21 cellular contexts compared by ENCODE assay signal in the genomic region with DNA sequence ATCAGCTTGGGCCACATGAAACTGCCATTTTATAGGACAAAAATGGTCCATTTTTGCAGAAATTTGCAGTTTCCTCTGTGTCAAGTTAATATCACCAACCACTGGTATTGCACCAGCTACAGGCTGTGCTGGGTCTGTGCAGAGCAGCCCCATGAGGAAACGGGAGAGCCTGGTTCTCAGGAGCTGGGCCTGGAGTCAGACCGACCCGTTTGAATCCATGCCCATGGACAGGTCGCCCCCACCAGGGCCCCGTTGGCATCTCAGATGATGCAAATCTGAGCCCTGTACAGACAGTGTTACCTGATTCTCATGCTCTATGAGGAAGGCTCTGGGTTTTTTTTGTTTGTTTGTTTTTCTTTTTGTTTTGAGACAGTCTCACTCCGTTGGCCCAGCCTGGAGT. TPM values are rescaled to one million over a fixed set of nuclear protein-coding genes. Genes with fewer than 3 reads are reported as not detected.
DNase-seq lines count a peak whose midpoint lies in the region; ATAC-seq and TF ChIP-seq lines count a peak whose summit lies in the region.
"Had no signal": no experiment of that assay in that cellular context is flagged by ENCODE, and none has a peak within 500 bp of the region (broad histone marks: within the 10 kb centered on the region; RNA-seq: fewer than 3 reads in every experiment).

No MANE protein-coding gene starts in this region.

- H3K4me1 ChIP-seq in PC-3 (ENCODE audit: insufficient read depth, low read length) (no peaks in the 10 kb centered on the region), endodermal cell (ENCODE audit: control insufficient read depth, insufficient read depth, low read length) (no peaks in the 10 kb centered on the region), mesendoderm (ENCODE audit: control insufficient read depth, low read depth, low read length) (peaks cover 4% of the 10 kb centered on the region), smooth muscle cell (ENCODE audit: low read depth) (no peaks in the 10 kb centered on the region)
- H3K4me1 ChIP-seq: body of pancreas, esophagus muscularis mucosa had no signal

- intact Hi-C loops in PC-3 (cut with micrococcal nuclease): no loop called here

- whole genome bisulfite sequencing in endodermal cell (ENCODE audit: insufficient coverage in 1 of 2, insufficient read length in 1 of 2), 2 experiments: 73 to 84% methylated on average over 2 to 6 of the region's 6 CpGs
- WGBS in mesendoderm (ENCODE audit: extremely low coverage, insufficient coverage, low lambda C conversion rate): no CpG with 5 or more reads among the region's 6 CpGs
- 75% methylated on average over 6 of the region's 6 CpGs for WGBS in smooth muscle cell (ENCODE audit: low lambda C conversion rate)

- H4K20me1 ChIP-seq in PC-3 (ENCODE audit: low read length) (no peaks in the 10 kb centered on the region), smooth muscle cell (ENCODE audit: low read depth) (no peaks in the 10 kb centered on the region)

- peak; percentile 35; the same call in 1 of the 2 replicates for TF ChIP-seq CTCF in PC-3 (conservative IDR thresholded peaks at IDR 0.05; ENCODE audit: low read depth, low read length)
- TF ChIP-seq CTCF in endodermal cell (conservative IDR thresholded peaks at IDR 0.05): peak; percentile 50
- TF ChIP-seq CTCF in smooth muscle cell (IDR thresholded peaks at IDR 0.05; ENCODE audit: borderline replicate concordance, insufficient read depth, poor library complexity, severe bottlenecking): no peak

- H2AFZ ChIP-seq in PC-3 (ENCODE audit: low read length) (no peak overlapping the region), smooth muscle cell (ENCODE audit: low read depth) (no peak overlapping the region)

- no peak overlapping the region for H3K23ac ChIP-seq in mesendoderm (ENCODE audit: low read length)

- POLR2A ChIA-PET in PC-3 (lab: Charles Lee; ENCODE audit: unreplicated experiment): no interaction called here

- H3K9me3 ChIP-seq in PC-3 (ENCODE audit: low read length): no peaks in the 10 kb centered on the region
- H3K9me3 ChIP-seq in endodermal cell (ENCODE audit: control insufficient read depth, low read length): no peaks in the 10 kb centered on the region
- no peaks in the 10 kb centered on the region for H3K9me3 ChIP-seq in smooth muscle cell (replicated peaks; ENCODE audit: low read depth)
- H3K9me3 ChIP-seq: body of pancreas, esophagus muscularis mucosa had no signal

- H2BK5ac ChIP-seq in mesendoderm (ENCODE audit: low read length): no peak overlapping the region

- CTCF ChIA-PET in PC-3 (lab: Charles Lee): no interaction called here

- no peaks in the 10 kb centered on the region for H3K79me1 ChIP-seq in mesendoderm (ENCODE audit: low read length)

- no peak overlapping the region for H3K27ac ChIP-seq in PC-3 (ENCODE audit: low read length)
- no peak overlapping the region for H3K27ac ChIP-seq in endodermal cell (ENCODE audit: low read depth, low read length)
- H3K27ac ChIP-seq in mesendoderm (ENCODE audit: low read depth, low read length): no peak overlapping the region
- no peak overlapping the region for H3K27ac ChIP-seq in smooth muscle cell (ENCODE audit: low read depth)
- H3K27ac ChIP-seq: body of pancreas, esophagus muscularis mucosa had no signal

- no peaks in the 10 kb centered on the region for H3F3A ChIP-seq in PC-3 (ENCODE audit: low read length, unreplicated experiment)
- no peaks in the 10 kb centered on the region for H3F3A ChIP-seq in smooth muscle cell (ENCODE audit: low read depth)

- H3K4me2 ChIP-seq in PC-3 (ENCODE audit: low read length) (no peak overlapping the region), mesendoderm (ENCODE audit: low read length) (no peak overlapping the region), smooth muscle cell (no peak overlapping the region)

- no peaks in the 10 kb centered on the region for H3K27me3 ChIP-seq in PC-3 (ENCODE audit: low read length)
- H3K27me3 ChIP-seq in endodermal cell (ENCODE audit: control insufficient read depth, insufficient read depth, low read length, poor library complexity, severe bottlenecking): no peaks in the 10 kb centered on the region
- H3K27me3 ChIP-seq in mesendoderm (ENCODE audit: insufficient read depth, low read length, poor library complexity): no peaks in the 10 kb centered on the region
- no peaks in the 10 kb centered on the region for H3K27me3 ChIP-seq in smooth muscle cell (ENCODE audit: low read depth)
- H3K27me3 ChIP-seq: body of pancreas, esophagus muscularis mucosa had no signal

- BruUV-seq in PC-3 (replicated peaks; lab: Mats Ljungman, UMichigan): no TSS peak

- ATAC-seq in PC-3: peak; percentile 60
- no peak for ATAC-seq in HG03175 (IDR thresholded peaks at IDR 0.05; ENCODE audit: unreplicated experiment)
- ATAC-seq: activated T-cell treated with anti-CD3 and anti-CD28 coated beads, Interleukin-2, amount 50 U/mL, for 4 hours; body of pancreas had no signal

- no peaks in the 10 kb centered on the region for H3K9me2 ChIP-seq in PC-3 (replicated peaks; ENCODE audit: low read length)

- no peak overlapping the region for H2AK5ac ChIP-seq in mesendoderm (ENCODE audit: low read length)

- H3K79me2 ChIP-seq in PC-3 (ENCODE audit: low read length): no peaks in the 10 kb centered on the region
- no peaks in the 10 kb centered on the region for H3K79me2 ChIP-seq in mesendoderm (ENCODE audit: control insufficient read depth, insufficient read depth, low read length)
- H3K79me2 ChIP-seq in smooth muscle cell (ENCODE audit: low read depth): no peaks in the 10 kb centered on the region

- peaks cover 12% of the 10 kb centered on the region for H3K36me3 Mint-ChIP-seq in endodermal cell (ENCODE audit: low read depth)
- H3K36me3 Mint-ChIP-seq: activated naive CD8-positive, alpha-beta T cell had no signal

- no peak overlapping the region for H3K18ac ChIP-seq in mesendoderm (ENCODE audit: low read length)

- H2BK120ac ChIP-seq in mesendoderm (ENCODE audit: low read depth, low read length): no peak overlapping the region

- H4K5ac ChIP-seq in mesendoderm (ENCODE audit: low read length): no peak overlapping the region

- peak; percentile 12 for DNase-seq in stimulated activated CD4-positive, alpha-beta T cell treated with anti-CD3 and anti-CD28 coated beads, Interleukin-15, amount 100 ng/mL, for 24 hours
- DNase-seq in stimulated activated CD4-positive, alpha-beta T cell treated with anti-CD3 and anti-CD28 coated beads, Interleukin-4, amount 100 ng/mL, for 1 hour: no peak
- peak; percentile 9 for DNase-seq in PC-3
- DNase-seq in endodermal cell: peak; percentile 64
- DNase-seq in GM03348 (ENCODE audit: low spot score): no peak
- no peak for DNase-seq in mesendoderm
- DNase-seq in smooth muscle cell (lab: John Stamatoyannopoulos, UW; ENCODE audit: unreplicated experiment): no peak
- DNase-seq: activated CD4-positive, alpha-beta T cell treated with anti-CD3 and anti-CD28 coated beads, Interleukin-2, amount 10 ng/mL, durations not matched to agents 24 days and 14 days; activated T-cell treated with anti-CD3 and anti-CD28 coated beads, Interleukin-2, amount 50 U/mL, for 4 hours; body of pancreas; COR-L47; dermis blood vessel endothelial cell; GDM1; glutamatergic neuron; IMR-90; NCI-H2171 had no signal

- no peak overlapping the region for H3K56ac ChIP-seq in mesendoderm (ENCODE audit: low read length)

- H3K27me3 Mint-ChIP-seq in endodermal cell (ENCODE audit: insufficient read depth): no peaks in the 10 kb centered on the region
- H3K27me3 Mint-ChIP-seq: activated CD4-positive, alpha-beta T cell treated with anti-CD3 and anti-CD28 coated beads, Interleukin-2, amount 10 ng/mL, durations not matched to agents 24 days and 14 days; activated naive CD8-positive, alpha-beta T cell had no signal

- no peak overlapping the region for H3K9ac ChIP-seq in PC-3 (ENCODE audit: low read length)
- H3K9ac ChIP-seq in endodermal cell (ENCODE audit: extremely low read depth, low read length, poor library complexity, severe bottlenecking): no peak overlapping the region
- no peak overlapping the region for H3K9ac ChIP-seq in mesendoderm (ENCODE audit: low read length)
- no peak overlapping the region for H3K9ac ChIP-seq in smooth muscle cell (ENCODE audit: low read depth)

- H3K4ac ChIP-seq in mesendoderm (ENCODE audit: low read depth, low read length): no peak overlapping the region

- H3K4me1 Mint-ChIP-seq in endodermal cell: peaks cover 11% of the 10 kb centered on the region

- no peaks in the 10 kb centered on the region for H3K36me3 ChIP-seq in PC-3 (ENCODE audit: low read depth, low read length)
- no peaks in the 10 kb centered on the region for H3K36me3 ChIP-seq in endodermal cell (ENCODE audit: control insufficient read depth, insufficient read depth, low read length)
- no peaks in the 10 kb centered on the region for H3K36me3 ChIP-seq in mesendoderm (ENCODE audit: control insufficient read depth, insufficient read depth, low read length)
- no peaks in the 10 kb centered on the region for H3K36me3 ChIP-seq in smooth muscle cell (ENCODE audit: low read depth)

- no peak overlapping the region for H4K8ac ChIP-seq in mesendoderm (ENCODE audit: low read depth, low read length)

- H3K9me3 Mint-ChIP-seq in endodermal cell: no peaks in the 10 kb centered on the region
- H3K9me3 Mint-ChIP-seq: activated CD4-positive, alpha-beta T cell treated with anti-CD3 and anti-CD28 coated beads, Interleukin-2, amount 10 ng/mL, durations not matched to agents 24 days and 14 days; activated T-cell treated with anti-CD3 and anti-CD28 coated beads, Interleukin-2, amount 50 U/mL, for 4 hours had no signal

- H3K27ac Mint-ChIP-seq in endodermal cell: no peak overlapping the region
- H3K27ac Mint-ChIP-seq: activated CD4-positive, alpha-beta T cell treated with anti-CD3 and anti-CD28 coated beads, Interleukin-2, amount 10 ng/mL, durations not matched to agents 24 days and 14 days; activated naive CD8-positive, alpha-beta T cell had no signal

- no peak overlapping the region for H2BK15ac ChIP-seq in mesendoderm (replicated peaks; ENCODE audit: low read depth)

- no peak overlapping the region for H3K4me3 Mint-ChIP-seq in endodermal cell
- H3K4me3 Mint-ChIP-seq: activated CD4-positive, alpha-beta T cell treated with anti-CD3 and anti-CD28 coated beads, Interleukin-2, amount 10 ng/mL, durations not matched to agents 24 days and 14 days; activated naive CD8-positive, alpha-beta T cell; activated T-cell treated with anti-CD3 and anti-CD28 coated beads, Interleukin-2, amount 50 U/mL, for 4 hours had no signal

- H3K4me3 ChIP-seq in PC-3 (ENCODE audit: low read length): no peak overlapping the region
- H3K4me3 ChIP-seq in endodermal cell (ENCODE audit: low read length): no peak overlapping the region
- no peak overlapping the region for H3K4me3 ChIP-seq in mesendoderm (ENCODE audit: low read length)
- H3K4me3 ChIP-seq in smooth muscle cell: no peak overlapping the region
- H3K4me3 ChIP-seq: body of pancreas, esophagus muscularis mucosa had no signal

RNA-seq across cellular contexts. Expression of gene SEC14L6, which starts 9.8 kb away (rescaled TPM):
- total RNA-seq in PC-3 (2014; rRNA removed) (not detected in 2 replicates), endodermal cell (1 to 10 TPM; 1.6 to 2.1 TPM), smooth muscle cell (0.09 and 0.13 TPM in 2 replicates)
- 1.3 TPM for polyA plus RNA-seq in endodermal cell (2013, experiment 1 of 2)
- 1.2 TPM for polyA plus RNA-seq in endodermal cell (2013, experiment 2 of 2)
- 0.53 TPM for polyA plus RNA-seq in mesendoderm (2013, experiment 1 of 2)
- polyA plus RNA-seq in mesendoderm (2013, experiment 2 of 2): 0.53 TPM
- polyA plus RNA-seq in smooth muscle cell: not detected in 2 replicates
- total RNA-seq: activated CD4-positive, alpha-beta T cell treated with anti-CD3 and anti-CD28 coated beads, Interleukin-2, amount 10 ng/mL, durations not matched to agents 24 days and 14 days; activated T-cell treated with anti-CD3 and anti-CD28 coated beads, Interleukin-2, amount 50 U/mL, for 4 hours; IMR-90; T-helper 2 cell treated with Interferon-gamma antibody and Interleukin-4, amounts not matched to agents 100 ng/mL and 5 ng/mL, for 36 hours had no signal
- polyA plus RNA-seq: neural cell had no signal

RNA-seq across cellular contexts. Expression of gene GAL3ST1, which starts 18.1 kb away (rescaled TPM):
- total RNA-seq in PC-3 (2014; rRNA removed) (not detected in 2 replicates), endodermal cell (10 to 100 TPM; 26.4 to 28.3 TPM), smooth muscle cell (not detected in 2 replicates)
- 9.8 TPM for polyA plus RNA-seq in endodermal cell (2013, experiment 1 of 2)
- polyA plus RNA-seq in endodermal cell (2013, experiment 2 of 2): 10.4 TPM
- polyA plus RNA-seq in mesendoderm (2013, experiment 1 of 2): 12.5 TPM
- polyA plus RNA-seq in mesendoderm (2013, experiment 2 of 2): 12.0 TPM
- polyA plus RNA-seq in smooth muscle cell: 0.35 and 0.78 TPM in 2 replicates
- total RNA-seq: activated CD4-positive, alpha-beta T cell treated with anti-CD3 and anti-CD28 coated beads, Interleukin-2, amount 10 ng/mL, durations not matched to agents 24 days and 14 days; IMR-90; T-helper 2 cell treated with Interferon-gamma antibody and Interleukin-4, amounts not matched to agents 100 ng/mL and 5 ng/mL, for 36 hours had no signal
- polyA plus RNA-seq: IMR-90 had no signal

RNA-seq across cellular contexts. Expression of gene PES1, which starts 35.3 kb away (rescaled TPM):
- 105 and 154 TPM in 2 replicates for total RNA-seq in PC-3 (2014; rRNA removed)
- 10 to 100 TPM; 78.7 to 90.2 TPM for total RNA-seq in endodermal cell
- polyA plus RNA-seq in endodermal cell (2013, experiment 1 of 2): 55.6 TPM
- 52.0 TPM for polyA plus RNA-seq in endodermal cell (2013, experiment 2 of 2)
- 116 TPM for polyA plus RNA-seq in mesendoderm (2013, experiment 1 of 2)
- polyA plus RNA-seq in mesendoderm (2013, experiment 2 of 2): 112 TPM
- total RNA-seq in smooth muscle cell: 27.4 and 35.6 TPM in 2 replicates
- polyA plus RNA-seq in smooth muscle cell: 52.7 and 59.4 TPM in 2 replicates

RNA-seq across cellular contexts. Expression of gene TCN2, which starts 50.6 kb away (rescaled TPM):
- total RNA-seq in PC-3 (2014; rRNA removed): 1.7 and 4.2 TPM in 2 replicates
- 10 to 100 TPM; 71.8 to 73.6 TPM for total RNA-seq in endodermal cell
- 42.4 TPM for polyA plus RNA-seq in endodermal cell (2013, experiment 1 of 2)
- 38.7 TPM for polyA plus RNA-seq in endodermal cell (2013, experiment 2 of 2)
- polyA plus RNA-seq in mesendoderm (2013, experiment 1 of 2): 14.8 TPM
- polyA plus RNA-seq in mesendoderm (2013, experiment 2 of 2): 15.2 TPM
- total RNA-seq in smooth muscle cell: 3.4 and 5.2 TPM in 2 replicates
- 3.1 and 3.3 TPM in 2 replicates for polyA plus RNA-seq in smooth muscle cell

RNA-seq across cellular contexts. Expression of gene SEC14L4, which starts 50.9 kb away (rescaled TPM):
- total RNA-seq in PC-3 (2014; rRNA removed) (2.9 and 3.9 TPM in 2 replicates), endodermal cell (under 1 TPM; 0.49 to 0.62 TPM), smooth muscle cell (not detected in 2 replicates)
- 0.21 TPM for polyA plus RNA-seq in endodermal cell (2013, experiment 1 of 2)
- polyA plus RNA-seq in endodermal cell (2013, experiment 2 of 2): not detected
- polyA plus RNA-seq in mesendoderm (2013, experiment 1 of 2): 1.2 TPM
- 1.4 TPM for polyA plus RNA-seq in mesendoderm (2013, experiment 2 of 2)
- polyA plus RNA-seq in smooth muscle cell: not detected in 2 replicates
- total RNA-seq: activated CD4-positive, alpha-beta T cell treated with anti-CD3 and anti-CD28 coated beads, Interleukin-2, amount 10 ng/mL, durations not matched to agents 24 days and 14 days; esophagus muscularis mucosa; IMR-90; T-helper 2 cell treated with Interferon-gamma antibody and Interleukin-4, amounts not matched to agents 100 ng/mL and 5 ng/mL, for 36 hours had no signal
- polyA plus RNA-seq: IMR-90, neural cell had no signal

Comparison
In these comparisons a context has a peak if more than half of its experiments do, and no peak if none do; other contexts are left out.
1. DNase-seq: peak in stimulated activated CD4-positive, alpha-beta T cell treated with anti-CD3 and anti-CD28 coated beads, Interleukin-15, amount 100 ng/mL, for 24 hours (single experiment), PC-3 (single experiment) and endodermal cell (single experiment); none in stimulated activated CD4-positive, alpha-beta T cell treated with anti-CD3 and anti-CD28 coated beads, Interleukin-4, amount 100 ng/mL, for 1 hour (single experiment), GM03348 (single experiment), mesendoderm (single experiment) and smooth muscle cell (single experiment).
2. RNA of gene GAL3ST1, which starts 18.1 kb away (total RNA-seq): 26.4 to 28.3 TPM in endodermal cell; not detected in PC-3 and not detected in smooth muscle cell; every median in the first group is over 10 times any median in the second.